ENCODE assay signal across 28 cellular contexts in the genomic region with DNA sequence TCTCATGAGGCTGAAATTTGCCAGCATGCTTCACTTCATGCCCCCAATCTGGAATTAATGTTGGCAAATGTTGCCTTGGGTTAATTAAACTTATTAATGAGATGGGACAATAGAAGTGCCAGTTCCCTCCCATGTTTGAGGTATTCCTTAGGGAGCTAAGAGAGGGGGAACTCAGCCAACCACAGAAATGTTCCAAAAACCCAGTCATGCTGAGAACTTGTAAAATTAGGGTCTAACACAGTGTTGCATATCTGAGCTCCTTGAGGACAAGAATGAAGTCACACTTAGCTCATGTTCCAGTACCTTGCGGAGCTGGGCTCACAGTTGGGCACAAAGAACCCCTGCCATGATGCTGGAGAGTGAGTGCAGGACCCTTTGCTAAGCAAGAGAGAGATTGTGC.
"Had no signal": no experiment of that assay in that cellular context is flagged by ENCODE, and none has a peak within 500 bp of the region (broad histone marks: within the 10 kb centered on the region; RNA-seq: fewer than 3 reads in every experiment).

No MANE protein-coding gene starts in this region.

- H3K9me2 ChIP-seq: SK-N-SH had no signal

- H3K9ac ChIP-seq: KMS-11, SK-N-SH had no signal

- H3K36me3 Mint-ChIP-seq: activated naive CD4-positive, alpha-beta T cell treated with anti-CD3 and anti-CD28 coated beads, Interleukin-2, amount 50 U/mL, for 24 hours; activated naive CD8-positive, alpha-beta T cell treated with anti-CD3 and anti-CD28 coated beads, Interleukin-2, amount 10 ng/mL, durations not matched to agents 7 days and 5 days; brain had no signal

- DNase-seq: activated CD4-positive, alpha-beta T cell treated with anti-CD3 and anti-CD28 coated beads, Interleukin-2, amount 10 ng/mL, durations not matched to agents 24 days and 14 days; activated CD4-positive, alpha-beta T cell treated with anti-CD3 and anti-CD28 coated beads, Interleukin-2, amount 50 U/mL, for 4 hours; activated CD8-positive, alpha-beta T cell treated with anti-CD3 and anti-CD28 coated beads for 36 hours; activated gamma-delta T cell; activated naive CD4-positive, alpha-beta T cell treated with Interleukin-2 at 50 U/mL for 16 hours; activated naive CD8-positive, alpha-beta T cell treated with anti-CD3 and anti-CD28 coated beads, Interleukin-2, amount 10 ng/mL, durations not matched to agents 7 days and 5 days; activated T-cell treated with anti-CD3 and anti-CD28 coated beads, Interleukin-2, amount 50 U/mL, for 24 hours; amygdala; caudate nucleus; MM.1S; MV-4-11; NCI-H1092; NCI-H1436 treated with DMSO at 0.1 percent for 48 hours; NCI-H1694 treated with DMSO at 0.1 percent for 48 hours; NCI-H2029; NCI-H345; NCI-H524 treated with DMSO at 0.1 percent for 48 hours; Peyer's patch; RPMI8226; SHP77 treated with DMSO at 0.1 percent for 48 hours; SK-N-SH had no signal

- H3K27ac Mint-ChIP-seq: activated CD4-positive, alpha-beta T cell treated with anti-CD3 and anti-CD28 coated beads, Interleukin-2, amount 10 ng/mL, durations not matched to agents 24 days and 14 days; activated CD8-positive, alpha-beta T cell treated with anti-CD3 and anti-CD28 coated beads for 36 hours; activated naive CD4-positive, alpha-beta T cell treated with anti-CD3 and anti-CD28 coated beads, Interleukin-2, amount 50 U/mL, for 24 hours; activated naive CD8-positive, alpha-beta T cell treated with anti-CD3 and anti-CD28 coated beads, Interleukin-2, amount 10 ng/mL, durations not matched to agents 7 days and 5 days; activated T-cell treated with anti-CD3 and anti-CD28 coated beads, Interleukin-2, amount 50 U/mL, for 24 hours; activated T-helper 2 cell treated with anti-CD3 and anti-CD28 coated beads, Interferon-gamma antibody, Interleukin-2, Interleukin-4, amounts not matched to agents 10 μg/mL and 5 μg/mL and 100 μg/mL, durations not matched to agents 14 hours and 24 hours and 36 hours; T-helper 1 cell treated with Interleukin-12 subunit alpha and Interleukin-12 subunit beta and Interleukin-4 antibody, amounts not matched to agents 30 μg/mL and 1 μg/mL, for 36 hours; T-helper 2 cell treated with Interferon-gamma antibody and Interleukin-4, amounts not matched to agents 5 μg/mL and 100 μg/mL, for 36 hours had no signal

- H3K27me3 ChIP-seq: Peyer's patch, SJSA1 had no signal

- H3K9me3 ChIP-seq: Peyer's patch, SJSA1, SK-N-SH had no signal

- H3K27ac ChIP-seq: KMS-11, Peyer's patch, SJSA1 had no signal

- H3K4me3 ChIP-seq: Peyer's patch, SJSA1 had no signal

- H3K36me3 ChIP-seq: Peyer's patch, SJSA1 had no signal

- H3K4me3 Mint-ChIP-seq: activated CD4-positive, alpha-beta T cell treated with anti-CD3 and anti-CD28 coated beads, Interleukin-2, amount 10 ng/mL, durations not matched to agents 24 days and 14 days; activated CD8-positive, alpha-beta T cell treated with anti-CD3 and anti-CD28 coated beads for 36 hours; activated naive CD4-positive, alpha-beta T cell treated with anti-CD3 and anti-CD28 coated beads, Interleukin-2, amount 50 U/mL, for 24 hours; activated naive CD8-positive, alpha-beta T cell treated with anti-CD3 and anti-CD28 coated beads, Interleukin-2, amount 10 ng/mL, durations not matched to agents 7 days and 5 days; activated T-cell treated with anti-CD3 and anti-CD28 coated beads, Interleukin-2, amount 50 U/mL, for 24 hours; T-helper 1 cell treated with Interleukin-12 subunit alpha and Interleukin-12 subunit beta and Interleukin-4 antibody, amounts not matched to agents 30 μg/mL and 1 μg/mL, for 36 hours; T-helper 2 cell treated with Interferon-gamma antibody and Interleukin-4, amounts not matched to agents 5 μg/mL and 100 μg/mL, for 36 hours had no signal

- H3K4me1 Mint-ChIP-seq: activated naive CD4-positive, alpha-beta T cell treated with anti-CD3 and anti-CD28 coated beads, Interleukin-2, amount 50 U/mL, for 24 hours had no signal

- H3K4me1 ChIP-seq: Peyer's patch, SJSA1 had no signal

- ATAC-seq: activated CD8-positive, alpha-beta T cell treated with anti-CD3 and anti-CD28 coated beads for 36 hours had no signal

- H3K4me2 ChIP-seq: KMS-11, SK-N-SH had no signal
